8 cellular contexts compared by ENCODE assay signal in the genomic region with DNA sequence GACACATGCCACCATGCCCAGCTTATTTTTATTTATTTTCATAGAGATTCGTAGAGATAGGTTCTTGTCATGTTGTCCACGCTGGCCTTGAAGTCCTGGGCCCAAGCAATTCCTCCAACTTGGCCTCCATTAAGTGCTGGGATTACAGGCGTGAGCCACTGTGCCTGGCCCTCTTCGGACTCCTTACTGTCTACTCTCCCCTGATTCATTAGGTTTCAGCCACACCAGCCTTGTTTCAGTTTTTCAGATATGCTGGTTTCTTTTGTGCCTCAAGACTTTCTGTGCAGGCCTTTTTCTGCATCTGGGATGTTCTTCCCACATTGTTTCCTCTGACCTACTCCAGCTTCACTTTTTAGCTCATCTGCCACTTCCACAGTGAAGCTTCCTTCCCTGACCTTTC.
"Had no signal": no experiment of that assay in that cellular context is flagged by ENCODE, and none has a peak within 500 bp of the region (broad histone marks: within the 10 kb centered on the region; RNA-seq: fewer than 3 reads in every experiment).

No MANE protein-coding gene starts in this region.

- H3K9ac ChIP-seq: GM23248 had no signal

- H3K36me3 ChIP-seq: HAP-1 had no signal

- H3K9me3 ChIP-seq: HAP-1 had no signal

- H3K27ac ChIP-seq: GM23248 had no signal

- H2AFZ ChIP-seq: GM23248 had no signal

- H3K4me3 ChIP-seq: GM23248, HAP-1 had no signal

- DNase-seq: GM23248, GOT3, H7, H9, HCEC 1CT, HFFc6 had no signal

- H3K4me1 ChIP-seq: HAP-1 had no signal

- H3K4me3 Mint-ChIP-seq: H9, HFFc6 had no signal

- ATAC-seq: HCT116 had no signal

- H3K4me1 Mint-ChIP-seq: H9 had no signal

- H3K27ac Mint-ChIP-seq: H9, HFFc6 had no signal
